ENCODE assay signal across 7 cellular contexts in the genomic region with DNA sequence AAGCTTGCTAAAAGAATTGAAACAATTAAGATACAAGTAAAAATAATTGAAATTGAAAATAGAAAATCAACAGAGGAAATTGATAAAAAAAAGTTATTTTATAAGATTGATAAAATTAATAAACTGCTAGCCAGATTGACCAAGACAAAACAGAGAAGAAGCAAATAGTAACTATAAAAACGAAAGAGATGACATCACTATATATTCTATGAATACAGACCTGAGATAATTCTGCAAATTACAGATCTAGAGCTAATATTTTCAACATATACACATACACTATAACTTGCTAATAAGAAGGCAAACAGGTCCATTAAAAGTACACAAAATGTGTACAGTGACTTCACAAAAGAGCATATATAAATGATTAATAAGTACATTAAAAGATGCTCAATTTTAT.
"Had no signal": no experiment of that assay in that cellular context is flagged by ENCODE, and none has a peak within 500 bp of the region (broad histone marks: within the 10 kb centered on the region; RNA-seq: fewer than 3 reads in every experiment).

No MANE protein-coding gene starts in this region.

- ATAC-seq: GM12878 had no signal

- FAIRE-seq: GM12878, GM12891, GM12892, GM18507, GM19239 had no signal

- DNase-seq: GDM1, GF-D8 had no signal

- H3K4me3 ChIP-seq: GM12878 had no signal
